Comparison of ENCODE assay signal across 8 cellular contexts in the genomic region with DNA sequence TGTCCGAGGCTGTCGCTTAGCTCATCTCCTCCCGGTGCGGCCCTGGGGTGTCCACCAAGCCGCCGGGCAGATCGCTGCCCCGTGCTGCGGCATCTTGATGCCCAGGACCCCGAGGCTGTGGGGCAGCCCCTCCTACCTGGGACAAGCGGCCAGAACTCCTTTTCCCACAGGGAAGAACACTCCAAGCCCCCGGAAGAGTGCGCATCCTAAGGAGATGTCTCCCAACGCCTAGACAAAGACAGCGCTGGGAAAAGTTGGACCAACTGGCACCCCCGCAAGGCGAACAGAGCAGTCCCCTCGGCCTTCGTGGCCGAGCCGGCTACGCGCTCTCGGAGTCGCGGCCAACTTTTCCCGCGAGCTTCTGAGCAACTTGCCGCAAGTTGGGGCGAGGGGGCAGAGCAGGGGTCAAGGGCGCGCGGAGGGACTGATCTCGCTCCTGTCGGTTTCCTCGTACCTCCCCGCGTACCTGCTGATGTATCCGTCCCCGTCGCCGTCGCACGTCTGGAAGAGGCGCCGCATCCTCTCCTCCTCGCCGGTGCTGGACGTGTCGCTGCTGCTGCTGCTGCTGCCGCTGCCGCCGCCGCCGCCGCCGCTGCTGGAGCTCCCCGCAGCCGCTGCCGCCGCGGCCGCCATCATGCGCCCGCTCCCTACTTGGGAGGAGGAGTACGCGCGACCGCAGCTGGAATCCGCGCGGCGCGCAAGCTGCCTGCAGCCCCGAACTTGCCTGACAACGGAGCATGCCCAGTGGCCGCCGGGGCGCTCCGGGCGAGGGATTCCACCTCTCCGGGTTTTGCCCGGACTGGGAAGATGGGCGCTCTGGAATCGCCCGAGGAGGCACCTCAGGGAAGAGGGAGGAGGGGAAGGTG. TPM values are rescaled to one million over a fixed set of nuclear protein-coding genes. Genes with fewer than 3 reads are reported as not detected.
DNase-seq lines count a peak whose midpoint lies in the region; ATAC-seq, FAIRE-seq and TF ChIP-seq lines count a peak whose summit lies in the region.

MCC (minus strand) TSS at position 675 of the 866 bp plus-strand sequence.

- no CpG with 5 or more reads among the region's 86 CpGs for WGBS in trophoblast cell (ENCODE audit: extremely low coverage, insufficient coverage, insufficient read length)

- FAIRE-seq in D721Med (lab: Jason Lieb, UNC) = no peak

- H4K91ac ChIP-seq in trophoblast cell (ENCODE audit: low read depth, low read length) = peak within 1 kb of the TSS; percentile 66

- peak within 1 kb of the TSS; percentile 33 for H3K9ac ChIP-seq in trophoblast cell (ENCODE audit: low read length)

- TF ChIP-seq CTCF in D721Med (IDR thresholded peaks at IDR 0.05; ENCODE audit: insufficient read depth, missing control alignments) (no peak), astrocyte of the cerebellum (IDR thresholded peaks at IDR 0.05; ENCODE audit: low read depth, low read length, missing control alignments) (no peak)

- ATAC-seq in left ventricle myocardium superior (peak; percentile 97), HG03135 (IDR thresholded peaks at IDR 0.05; ENCODE audit: unreplicated experiment) (no peak)

- peak within 1 kb of the TSS; percentile 35 for H4K12ac ChIP-seq in trophoblast cell (ENCODE audit: low read depth, low read length)

- no peaks in the 10 kb centered on the region for H3K36me3 ChIP-seq in trophoblast cell (ENCODE audit: control insufficient read depth in 1 of 2, insufficient read depth in 2 of 2, low read length in 2 of 2)

- DNase-seq in D721Med (ENCODE audit: insufficient read length, low spot score) (peak; percentile 86), HK-2 (ENCODE audit: unreplicated experiment) (peak; percentile 75), RPMI8226 (peak; percentile 80), astrocyte of the cerebellum (ENCODE audit: low read depth) (peak; percentile 81), left ventricle myocardium superior (peak; percentile 89), trophoblast cell (peak; percentile 41 to 61), cerebellar nuclear complex (lab: John Stamatoyannopoulos, UW) (no peak)

- H2BK5ac ChIP-seq in trophoblast cell (ENCODE audit: low read depth, low read length, poor library complexity) = peak within 1 kb of the TSS; percentile 27

- H2BK12ac ChIP-seq in trophoblast cell (ENCODE audit: low read length) = peak within 1 kb of the TSS; percentile 91

- peak within 1 kb of the TSS; percentile 74 for H3K18ac ChIP-seq in trophoblast cell (ENCODE audit: low read length)

- H3K4me3 ChIP-seq in astrocyte of the cerebellum (ENCODE audit: low read depth, low read length) (peak within 1 kb of the TSS; percentile 90), trophoblast cell (ENCODE audit: low read depth, low read length) (peak within 1 kb of the TSS; percentile 77)

- peak within 1 kb of the TSS; percentile 79 for H4K8ac ChIP-seq in trophoblast cell (ENCODE audit: low read depth, low read length)

- H3K14ac ChIP-seq in trophoblast cell (ENCODE audit: low read length) = peak within 1 kb of the TSS; percentile 77

- peak within 1 kb of the TSS; percentile 75 for H2AFZ ChIP-seq in trophoblast cell (ENCODE audit: insufficient read depth, low read length, poor library complexity)

- H3K4me1 ChIP-seq in trophoblast cell (ENCODE audit: control insufficient read depth in 1 of 2, insufficient read depth in 2 of 2, low read length in 2 of 2) = peaks cover 15% of the 10 kb centered on the region in 2 experiments

- H3K79me1 ChIP-seq in trophoblast cell (ENCODE audit: low read length) = peaks cover 11% of the 10 kb centered on the region

- in situ Hi-C loops in astrocyte of the cerebellum (cut with HindIII; ENCODE audit: low sequenced_read_pairs) = no loop called here

- H3K23ac ChIP-seq in trophoblast cell (ENCODE audit: low read length) = no peak within 1 kb of the TSS

- peaks cover 3% of the 10 kb centered on the region for H3K79me2 ChIP-seq in trophoblast cell (ENCODE audit: control insufficient read depth, insufficient read depth, low read length, poor library complexity)

- peak within 1 kb of the TSS; percentile 69 for H2BK120ac ChIP-seq in trophoblast cell (ENCODE audit: insufficient read depth, low read length, poor library complexity)

- peak within 1 kb of the TSS; percentile 92 for H2AK5ac ChIP-seq in trophoblast cell (ENCODE audit: low read length)

- peaks cover 6% of the 10 kb centered on the region for H3K9me3 ChIP-seq in trophoblast cell (ENCODE audit: insufficient read depth, low read depth, low read length)

- H3K4ac ChIP-seq in trophoblast cell (ENCODE audit: low read depth, low read length) = no peak within 1 kb of the TSS

- peaks cover 11% of the 10 kb centered on the region for H3K27me3 ChIP-seq in trophoblast cell (ENCODE audit: insufficient read depth, low read length)

- no peak within 1 kb of the TSS for H3K27ac ChIP-seq in trophoblast cell (ENCODE audit: low read depth, low read length)

- intact Hi-C loops in left ventricle myocardium superior (cut with micrococcal nuclease) = no loop called here

- peak within 1 kb of the TSS; percentile 79 for H3K4me2 ChIP-seq in trophoblast cell (ENCODE audit: low read length)

RNA-seq across cellular contexts. Expression of gene MCC, which starts in this region (rescaled TPM):
- total RNA-seq in left ventricle myocardium superior = 27.1 TPM
- 2.0 TPM in 2 replicates for polyA plus RNA-seq in trophoblast cell (2013)

Comparison
In these comparisons a context has a peak if more than half of its experiments do, and no peak if none do; other contexts are left out.
1. DNase-seq: peak in D721Med (single experiment), HK-2 (single experiment), RPMI8226 (single experiment), astrocyte of the cerebellum (single experiment), left ventricle myocardium superior (single experiment) and trophoblast cell (2 of 2); none in cerebellar nuclear complex (0 of 2).